1 cellular context compared by ENCODE assay signal in genomic region chr1:110874303-110875215, GRCh38.
A peak's percentile ranks its signal among the peaks of the same experiment; 100 is the strongest.
TF ChIP-seq lines count a peak whose summit lies in the region.

No MANE protein-coding gene starts in this region.

TF ChIP-seq in K562, 482 proteins besides CTCF, POLR2A, EP300 and RAD21 (continued from another document):
- TF ChIP-seq ZNF766 (CRISPR knock-in tag; conservative IDR thresholded peaks at IDR 0.05) = 0 out of 2 replicates have a peak, but pooled peaks have one; percentile 38
- TF ChIP-seq ZNF134 (CRISPR knock-in tag; conservative IDR thresholded peaks at IDR 0.05) = peak; percentile 51; the same call in 1 of the 2 replicates
- peak; percentile 26; the same call in 1 of the 2 replicates for TF ChIP-seq HMBOX1 (IDR thresholded peaks at IDR 0.05)
- TF ChIP-seq GMEB1 (CRISPR knock-in tag; IDR thresholded peaks at IDR 0.05) = peak; percentile 40; the same call in 1 of the 2 replicates
- TF ChIP-seq NR2C2 (CRISPR knock-in tag; IDR thresholded peaks at IDR 0.05) = no peak
- TF ChIP-seq NR2C2 (tag; IDR thresholded peaks at IDR 0.05) = peak; percentile 74
- TF ChIP-seq NR2F6 (CRISPR knock-in tag; IDR thresholded peaks at IDR 0.05) = 0 out of 2 replicates have a peak, but pooled peaks have one; percentile 29
- peak; percentile 45; the same call in 1 of the 2 replicates for TF ChIP-seq ZNF395 (CRISPR knock-in tag; IDR thresholded peaks at IDR 0.05)
- no peak for TF ChIP-seq NUFIP1 (IDR thresholded peaks at IDR 0.05; ENCODE audit: partially characterized antibody)
- peak; percentile 12 for TF ChIP-seq TBP (optimal IDR thresholded peaks at IDR 0.05; ENCODE audit: low read depth, low read length)
- 0 out of 2 replicates have a peak, but pooled peaks have one; percentile 5 for TF ChIP-seq CXXC5 (CRISPR knock-in tag; IDR thresholded peaks at IDR 0.05)
- TF ChIP-seq ZNF589 (CRISPR knock-in tag; IDR thresholded peaks at IDR 0.05; ENCODE audit: low read depth) = peak; percentile 59; the same call in 1 of the 2 replicates
- TF ChIP-seq RCOR1 (IDR thresholded peaks at IDR 0.05; ENCODE audit: borderline replicate concordance in 1 of 2, low read depth in 2 of 2, low read length in 2 of 2) = 0 out of 4 replicates have a peak, but pooled peaks of 1 of the 2 experiments have one; percentile 14
- TF ChIP-seq ZNF707 (CRISPR knock-in tag; conservative IDR thresholded peaks at IDR 0.05) = no peak
- TF ChIP-seq ZNF354B (CRISPR knock-in tag; IDR thresholded peaks at IDR 0.05) = no peak
- no peak for TF ChIP-seq CHD4 (IDR thresholded peaks at IDR 0.05; ENCODE audit: insufficient read depth, insufficient replicate concordance, low read depth, low read length, poor library complexity, severe bottlenecking)
- peak; percentile 18 to 79; a peak in 3 of 4 replicates for TF ChIP-seq TRIM24 (IDR thresholded peaks at IDR 0.05)
- TF ChIP-seq ZNF175 (CRISPR knock-in tag; IDR thresholded peaks at IDR 0.05; ENCODE audit: low read depth) = 0 out of 2 replicates have a peak, but pooled peaks have one; percentile 45
- 0 out of 2 replicates have a peak, but pooled peaks have one; percentile 13 for TF ChIP-seq PKNOX1 (IDR thresholded peaks at IDR 0.05)
- TF ChIP-seq OTX1 (CRISPR knock-in tag; IDR thresholded peaks at IDR 0.05) = 0 out of 2 replicates have a peak, but pooled peaks have one; percentile 27
- TF ChIP-seq ADNP (tag; IDR thresholded peaks at IDR 0.05) = 0 out of 2 replicates have a peak, but pooled peaks have one; percentile 31
- TF ChIP-seq NR2C1 (IDR thresholded peaks at IDR 0.05) = no peak
- TF ChIP-seq NR2C1 (tag; IDR thresholded peaks at IDR 0.05) = peak; percentile 74
- TF ChIP-seq CTBP1 (IDR thresholded peaks at IDR 0.05; ENCODE audit: borderline replicate concordance) = 0 out of 2 replicates have a peak, but pooled peaks have one; percentile 19
- TF ChIP-seq ZKSCAN1 (IDR thresholded peaks at IDR 0.05; ENCODE audit: low read depth, low read length) = peak; percentile 80
- peak; percentile 58; the same call in 1 of the 2 replicates for TF ChIP-seq GTF2E2 (tag; IDR thresholded peaks at IDR 0.05)
